ENCODE assay signal across 1 cellular context in the genomic region with DNA sequence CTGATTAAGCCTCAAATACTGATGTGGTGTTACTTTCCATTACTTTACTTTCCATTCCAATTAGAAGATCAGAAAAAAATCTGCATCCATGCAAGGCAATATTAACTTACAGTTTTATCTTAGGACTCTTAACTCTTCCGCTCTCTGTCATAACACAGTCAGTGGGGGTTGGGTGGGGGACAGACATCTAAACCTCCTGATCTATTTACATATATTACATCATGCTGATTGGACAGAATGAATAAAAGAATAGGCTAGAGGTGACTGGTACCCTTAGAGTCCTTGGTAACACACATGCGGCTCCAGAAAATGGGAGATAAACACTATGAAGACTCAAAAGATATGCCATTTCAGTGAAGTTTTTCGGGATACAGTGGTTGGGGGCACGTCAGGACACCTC.
A peak's percentile ranks its signal among the peaks of the same experiment; 100 is the strongest.
TF ChIP-seq lines count a peak whose summit lies in the region.

No MANE protein-coding gene starts in this region.

TF ChIP-seq in K562, 482 proteins besides CTCF, POLR2A, EP300 and RAD21 (continued from another document):
- TF ChIP-seq CSDE1 (IDR thresholded peaks at IDR 0.05) (no peak), ETV5 (CRISPR knock-in tag; IDR thresholded peaks at IDR 0.05; ENCODE audit: low read depth) (no peak), PHF20 (IDR thresholded peaks at IDR 0.05; ENCODE audit: partially characterized antibody) (no peak), TAL1 (IDR thresholded peaks at IDR 0.05) (no peak), RBM14 (IDR thresholded peaks at IDR 0.05; ENCODE audit: borderline replicate concordance, insufficient read depth, low read depth, low read length) (no peak), ZNF780A (CRISPR knock-in tag; IDR thresholded peaks at IDR 0.05) (no peak), ZNF24 (IDR thresholded peaks at IDR 0.05) (no peak), ZBTB17 (CRISPR knock-in tag; IDR thresholded peaks at IDR 0.05) (no peak), ZNF316 (IDR thresholded peaks at IDR 0.05) (peak; percentile 52; the same call in 1 of the 2 replicates), MCM3 (IDR thresholded peaks at IDR 0.05) (no peak), SRSF3 (IDR thresholded peaks at IDR 0.05; ENCODE audit: insufficient read depth, low read length) (no peak), ZNF778 (CRISPR knock-in tag; IDR thresholded peaks at IDR 0.05) (no peak), SREBF2 (CRISPR knock-in tag; IDR thresholded peaks at IDR 0.05) (no peak), RBM34 (IDR thresholded peaks at IDR 0.05; ENCODE audit: borderline replicate concordance, insufficient read depth, low read length) (no peak), SMAD4 (CRISPR knock-in tag; conservative IDR thresholded peaks at IDR 0.05) (peak; percentile 60), PTBP1 (IDR thresholded peaks at IDR 0.05; ENCODE audit: low read depth, low read length) (no peak), ZNF785 (CRISPR knock-in tag; IDR thresholded peaks at IDR 0.05) (no peak), ZNF75A (CRISPR knock-in tag; IDR thresholded peaks at IDR 0.05) (no peak), ZNF224 (CRISPR knock-in tag; IDR thresholded peaks at IDR 0.05) (no peak), TGIF2 (CRISPR knock-in tag; IDR thresholded peaks at IDR 0.05) (no peak), PHB2 (IDR thresholded peaks at IDR 0.05; ENCODE audit: low read depth) (no peak), CEBPB (tag; IDR thresholded peaks at IDR 0.05) (peak; percentile 18; the same call in 1 of the 2 replicates), THRAP3 (IDR thresholded peaks at IDR 0.05; ENCODE audit: borderline replicate concordance) (no peak)
- TF ChIP-seq, protein P1, sequence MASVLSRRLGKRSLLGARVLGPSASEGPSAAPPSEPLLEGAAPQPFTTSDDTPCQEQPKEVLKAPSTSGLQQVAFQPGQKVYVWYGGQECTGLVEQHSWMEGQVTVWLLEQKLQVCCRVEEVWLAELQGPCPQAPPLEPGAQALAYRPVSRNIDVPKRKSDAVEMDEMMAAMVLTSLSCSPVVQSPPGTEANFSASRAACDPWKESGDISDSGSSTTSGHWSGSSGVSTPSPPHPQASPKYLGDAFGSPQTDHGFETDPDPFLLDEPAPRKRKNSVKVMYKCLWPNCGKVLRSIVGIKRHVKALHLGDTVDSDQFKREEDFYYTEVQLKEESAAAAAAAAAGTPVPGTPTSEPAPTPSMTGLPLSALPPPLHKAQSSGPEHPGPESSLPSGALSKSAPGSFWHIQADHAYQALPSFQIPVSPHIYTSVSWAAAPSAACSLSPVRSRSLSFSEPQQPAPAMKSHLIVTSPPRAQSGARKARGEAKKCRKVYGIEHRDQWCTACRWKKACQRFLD (CRISPR knock-in tag; IDR thresholded peaks at IDR 0.05) = no peak
- TF ChIP-seq, protein P2, sequence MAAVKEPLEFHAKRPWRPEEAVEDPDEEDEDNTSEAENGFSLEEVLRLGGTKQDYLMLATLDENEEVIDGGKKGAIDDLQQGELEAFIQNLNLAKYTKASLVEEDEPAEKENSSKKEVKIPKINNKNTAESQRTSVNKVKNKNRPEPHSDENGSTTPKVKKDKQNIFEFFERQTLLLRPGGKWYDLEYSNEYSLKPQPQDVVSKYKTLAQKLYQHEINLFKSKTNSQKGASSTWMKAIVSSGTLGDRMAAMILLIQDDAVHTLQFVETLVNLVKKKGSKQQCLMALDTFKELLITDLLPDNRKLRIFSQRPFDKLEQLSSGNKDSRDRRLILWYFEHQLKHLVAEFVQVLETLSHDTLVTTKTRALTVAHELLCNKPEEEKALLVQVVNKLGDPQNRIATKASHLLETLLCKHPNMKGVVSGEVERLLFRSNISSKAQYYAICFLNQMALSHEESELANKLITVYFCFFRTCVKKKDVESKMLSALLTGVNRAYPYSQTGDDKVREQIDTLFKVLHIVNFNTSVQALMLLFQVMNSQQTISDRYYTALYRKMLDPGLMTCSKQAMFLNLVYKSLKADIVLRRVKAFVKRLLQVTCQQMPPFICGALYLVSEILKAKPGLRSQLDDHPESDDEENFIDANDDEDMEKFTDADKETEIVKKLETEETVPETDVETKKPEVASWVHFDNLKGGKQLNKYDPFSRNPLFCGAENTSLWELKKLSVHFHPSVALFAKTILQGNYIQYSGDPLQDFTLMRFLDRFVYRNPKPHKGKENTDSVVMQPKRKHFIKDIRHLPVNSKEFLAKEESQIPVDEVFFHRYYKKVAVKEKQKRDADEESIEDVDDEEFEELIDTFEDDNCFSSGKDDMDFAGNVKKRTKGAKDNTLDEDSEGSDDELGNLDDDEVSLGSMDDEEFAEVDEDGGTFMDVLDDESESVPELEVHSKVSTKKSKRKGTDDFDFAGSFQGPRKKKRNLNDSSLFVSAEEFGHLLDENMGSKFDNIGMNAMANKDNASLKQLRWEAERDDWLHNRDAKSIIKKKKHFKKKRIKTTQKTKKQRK (IDR thresholded peaks at IDR 0.05; ENCODE audit: borderline replicate concordance, low read depth, low read length) = no peak
- TF ChIP-seq, protein P3, sequence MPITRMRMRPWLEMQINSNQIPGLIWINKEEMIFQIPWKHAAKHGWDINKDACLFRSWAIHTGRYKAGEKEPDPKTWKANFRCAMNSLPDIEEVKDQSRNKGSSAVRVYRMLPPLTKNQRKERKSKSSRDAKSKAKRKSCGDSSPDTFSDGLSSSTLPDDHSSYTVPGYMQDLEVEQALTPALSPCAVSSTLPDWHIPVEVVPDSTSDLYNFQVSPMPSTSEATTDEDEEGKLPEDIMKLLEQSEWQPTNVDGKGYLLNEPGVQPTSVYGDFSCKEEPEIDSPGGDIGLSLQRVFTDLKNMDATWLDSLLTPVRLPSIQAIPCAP (CRISPR knock-in tag; IDR thresholded peaks at IDR 0.05; ENCODE audit: borderline replicate concordance) = no peak
- TF ChIP-seq, protein P4, sequence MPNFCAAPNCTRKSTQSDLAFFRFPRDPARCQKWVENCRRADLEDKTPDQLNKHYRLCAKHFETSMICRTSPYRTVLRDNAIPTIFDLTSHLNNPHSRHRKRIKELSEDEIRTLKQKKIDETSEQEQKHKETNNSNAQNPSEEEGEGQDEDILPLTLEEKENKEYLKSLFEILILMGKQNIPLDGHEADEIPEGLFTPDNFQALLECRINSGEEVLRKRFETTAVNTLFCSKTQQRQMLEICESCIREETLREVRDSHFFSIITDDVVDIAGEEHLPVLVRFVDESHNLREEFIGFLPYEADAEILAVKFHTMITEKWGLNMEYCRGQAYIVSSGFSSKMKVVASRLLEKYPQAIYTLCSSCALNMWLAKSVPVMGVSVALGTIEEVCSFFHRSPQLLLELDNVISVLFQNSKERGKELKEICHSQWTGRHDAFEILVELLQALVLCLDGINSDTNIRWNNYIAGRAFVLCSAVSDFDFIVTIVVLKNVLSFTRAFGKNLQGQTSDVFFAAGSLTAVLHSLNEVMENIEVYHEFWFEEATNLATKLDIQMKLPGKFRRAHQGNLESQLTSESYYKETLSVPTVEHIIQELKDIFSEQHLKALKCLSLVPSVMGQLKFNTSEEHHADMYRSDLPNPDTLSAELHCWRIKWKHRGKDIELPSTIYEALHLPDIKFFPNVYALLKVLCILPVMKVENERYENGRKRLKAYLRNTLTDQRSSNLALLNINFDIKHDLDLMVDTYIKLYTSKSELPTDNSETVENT (CRISPR knock-in tag; IDR thresholded peaks at IDR 0.05) = no peak
- TF ChIP-seq, protein P5, sequence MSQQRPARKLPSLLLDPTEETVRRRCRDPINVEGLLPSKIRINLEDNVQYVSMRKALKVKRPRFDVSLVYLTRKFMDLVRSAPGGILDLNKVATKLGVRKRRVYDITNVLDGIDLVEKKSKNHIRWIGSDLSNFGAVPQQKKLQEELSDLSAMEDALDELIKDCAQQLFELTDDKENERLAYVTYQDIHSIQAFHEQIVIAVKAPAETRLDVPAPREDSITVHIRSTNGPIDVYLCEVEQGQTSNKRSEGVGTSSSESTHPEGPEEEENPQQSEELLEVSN (IDR thresholded peaks at IDR 0.05; ENCODE audit: borderline replicate concordance in 1 of 2, extremely low read depth in 1 of 2, insufficient read depth in 1 of 2, insufficient read length in 1 of 2, low read depth in 1 of 2, low read length in 1 of 2, poor library complexity in 1 of 2, severe bottlenecking in 1 of 2) = no peak
TF ChIP-seq in K562: peak in this region for 15.
